In genomic region chr10:119080521-119081259, GRCh38 we compare ENCODE assay signal across 8 cellular contexts. TPM values are rescaled to one million over a fixed set of nuclear protein-coding genes. Genes with fewer than 3 reads are reported as not detected.
DNase-seq lines count a peak whose midpoint lies in the region; ATAC-seq and TF ChIP-seq lines count a peak whose summit lies in the region.

TSS of gene EIF3A (minus strand) at chr10:119080817. CDS start at chr10:119080676, 141 bp downstream.

- DNase-seq in NCI-H1048 (lab: John Stamatoyannopoulos, UW), result peak; percentile 46
- peak; percentile 85 for DNase-seq in SW480 (ENCODE audit: low spot score)
- DNase-seq in adipocyte (ENCODE audit: low read depth), result peak; percentile 97
- peak; percentile 98 for DNase-seq in cardiac septum (ENCODE audit: low spot score)
- peak; percentile 90 to 96 for DNase-seq in trophoblast cell
- peak; percentile 80 to 88 for DNase-seq in tibial nerve (ENCODE audit: low spot score in 2 of 2)

- peak within 1 kb of the TSS; percentile 100 for H3K9ac ChIP-seq in adipocyte (ENCODE audit: low read length)
- peak within 1 kb of the TSS; percentile 100 for H3K9ac ChIP-seq in trophoblast cell (ENCODE audit: low read length)

- H3K4me2 ChIP-seq in trophoblast cell (ENCODE audit: low read length), result peak within 1 kb of the TSS; percentile 58

- peak within 1 kb of the TSS; percentile 100 for H3K4ac ChIP-seq in trophoblast cell (ENCODE audit: low read depth, low read length)

- H3K9me3 ChIP-seq in adipocyte (ENCODE audit: control insufficient read depth, low read length) (no peaks in the 10 kb centered on the region), trophoblast cell (ENCODE audit: insufficient read depth, low read depth, low read length) (no peaks in the 10 kb centered on the region), tibial nerve (no peaks in the 10 kb centered on the region)

- peak within 1 kb of the TSS; percentile 100 for H3K18ac ChIP-seq in trophoblast cell (ENCODE audit: low read length)

- peak within 1 kb of the TSS; percentile 100 for H2AK5ac ChIP-seq in trophoblast cell (ENCODE audit: low read length)

- H3K4me3 ChIP-seq in adipocyte (ENCODE audit: low read length) (peak within 1 kb of the TSS; percentile 85), trophoblast cell (ENCODE audit: low read depth, low read length) (peak within 1 kb of the TSS; percentile 98), tibial nerve (peak within 1 kb of the TSS; percentile 57 to 90 (median 68))

- TF ChIP-seq CTCF in tibial nerve (IDR thresholded peaks at IDR 0.05), result peak in 1 of 5 experiments; percentile 34

- peak within 1 kb of the TSS; percentile 96 for H2BK120ac ChIP-seq in trophoblast cell (ENCODE audit: insufficient read depth, low read length, poor library complexity)

- no CpG with 5 or more reads among the region's 74 CpGs for WGBS in trophoblast cell (ENCODE audit: extremely low coverage, insufficient coverage, insufficient read length)
- WGBS in tibial nerve, 2 donors, result 0 to 1% methylated on average over 35 to 44 of the region's 74 CpGs

- no peaks in the 10 kb centered on the region for H3K36me3 ChIP-seq in adipocyte (ENCODE audit: control insufficient read depth, insufficient read depth, low read length, severe bottlenecking)
- peaks cover 5 to 9% of the 10 kb centered on the region in 2 experiments for H3K36me3 ChIP-seq in trophoblast cell (ENCODE audit: control insufficient read depth in 1 of 2, insufficient read depth in 2 of 2, low read length in 2 of 2)
- H3K36me3 ChIP-seq in tibial nerve, result no peaks in the 10 kb centered on the region

- H2AFZ ChIP-seq in trophoblast cell (ENCODE audit: insufficient read depth, low read length, poor library complexity), result peak within 1 kb of the TSS; percentile 85

- intact Hi-C loops in cardiac septum (cut with DNase I), result loop anchor here (2.0 kb wide), 2 partner anchors 24 to 326 kb away; partner anchors contain the start of genes CACUL1 and DENND10

- H3K14ac ChIP-seq in trophoblast cell (ENCODE audit: low read length), result peak within 1 kb of the TSS; percentile 100

- H3K23ac ChIP-seq in trophoblast cell (ENCODE audit: low read length), result no peak within 1 kb of the TSS

- H4K91ac ChIP-seq in trophoblast cell (ENCODE audit: low read depth, low read length), result peak within 1 kb of the TSS; percentile 100

- H4K12ac ChIP-seq in trophoblast cell (ENCODE audit: low read depth, low read length), result peak within 1 kb of the TSS; percentile 97

- H3K4me1 ChIP-seq in adipocyte (ENCODE audit: control insufficient read depth, insufficient read depth, low read length) (peaks cover 28% of the 10 kb centered on the region), trophoblast cell (ENCODE audit: control insufficient read depth in 1 of 2, insufficient read depth in 2 of 2, low read length in 2 of 2) (peaks cover 0 to 11% of the 10 kb centered on the region in 2 experiments), tibial nerve (peaks cover 0 to 40% (median 24%) of the 10 kb centered on the region in 4 donors)

- H3K27ac ChIP-seq in trophoblast cell (ENCODE audit: low read depth, low read length) (peak within 1 kb of the TSS; percentile 94), tibial nerve (peak within 1 kb of the TSS; percentile 67 to 96 (median 92))

- peak; percentile 96 for TF ChIP-seq POLR2A in GM10847 (IDR thresholded peaks at IDR 0.05; ENCODE audit: extremely low read depth, insufficient read length)
- TF ChIP-seq POLR2A in tibial nerve (IDR thresholded peaks at IDR 0.05), result peak; percentile 81 to 90

- peaks cover 14% of the 10 kb centered on the region for H3K79me1 ChIP-seq in trophoblast cell (ENCODE audit: low read length)

- H2BK5ac ChIP-seq in trophoblast cell (ENCODE audit: low read depth, low read length, poor library complexity), result peak within 1 kb of the TSS; percentile 99

- TF ChIP-seq EP300 in tibial nerve (IDR thresholded peaks at IDR 0.05), result peak; percentile 48 to 96

- no peaks in the 10 kb centered on the region for H3K27me3 ChIP-seq in adipocyte (replicated peaks; ENCODE audit: control insufficient read depth, insufficient read depth, low read length)
- H3K27me3 ChIP-seq in trophoblast cell (ENCODE audit: insufficient read depth, low read length), result no peaks in the 10 kb centered on the region
- H3K27me3 ChIP-seq in tibial nerve, result no peaks in the 10 kb centered on the region

- H2BK12ac ChIP-seq in trophoblast cell (ENCODE audit: low read length), result no peak within 1 kb of the TSS

- peak within 1 kb of the TSS; percentile 99 for H4K8ac ChIP-seq in trophoblast cell (ENCODE audit: low read depth, low read length)

- H3K79me2 ChIP-seq in trophoblast cell (ENCODE audit: control insufficient read depth, insufficient read depth, low read length, poor library complexity), result peaks cover 28% of the 10 kb centered on the region

- peak; percentile 69 for ATAC-seq in HG02571 (IDR thresholded peaks at IDR 0.05; ENCODE audit: unreplicated experiment)

RNA-seq across cellular contexts. Expression of gene EIF3A, which starts in this region (rescaled TPM):
- total RNA-seq in cardiac septum (133 TPM), tibial nerve (10 to 100 TPM; 78.8 to 95.4 (median 94.8) TPM)
- polyA plus RNA-seq in trophoblast cell (2013), result 155 and 157 TPM in 2 replicates

Comparison
In these comparisons a context has a peak if more than half of its experiments do, and no peak if none do; other contexts are left out.
1. Peak in every context shown above with its lines: DNase-seq, ATAC-seq, H3K4me3 ChIP-seq and H3K27ac ChIP-seq.
2. DNase-seq: peak in every context shown above with its lines; median percentile 98 in cardiac septum; 97 in adipocyte; 93 in trophoblast cell; 85 in SW480; 84 in tibial nerve; 46 in NCI-H1048.